Comparison of ENCODE assay signal across 9 cellular contexts in the genomic region with DNA sequence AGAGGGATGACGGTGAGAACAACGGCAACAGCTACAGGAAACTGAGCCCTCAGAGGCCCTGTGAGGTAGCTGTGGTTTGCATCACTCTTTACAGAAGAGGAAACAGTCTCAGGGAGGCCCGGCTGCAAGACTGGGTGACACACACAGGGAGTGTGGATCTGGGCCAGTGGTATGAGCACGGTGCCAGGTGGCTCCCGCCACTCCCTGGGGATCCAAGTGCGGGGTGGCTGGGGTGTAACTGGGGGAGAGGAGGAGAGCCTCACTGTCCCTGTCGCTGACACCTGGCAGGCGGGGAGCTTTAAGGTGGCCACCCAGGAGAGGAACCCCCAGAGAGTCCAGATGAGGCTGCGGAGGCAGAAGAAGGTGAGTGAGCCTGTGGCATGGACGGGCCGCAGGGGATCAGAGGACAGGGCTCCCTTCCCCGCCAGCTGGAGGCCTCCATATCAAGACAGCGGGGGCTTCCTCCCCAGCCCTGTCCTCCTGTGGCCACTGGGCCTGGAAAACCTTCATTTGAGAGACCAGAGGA. TPM values are rescaled to one million over a fixed set of nuclear protein-coding genes. Genes with fewer than 3 reads are reported as not detected.
DNase-seq lines count a peak whose midpoint lies in the region; ATAC-seq and TF ChIP-seq lines count a peak whose summit lies in the region.
"Had no signal": no experiment of that assay in that cellular context is flagged by ENCODE, and none has a peak within 500 bp of the region (broad histone marks: within the 10 kb centered on the region; RNA-seq: fewer than 3 reads in every experiment).

No MANE protein-coding gene starts in this region.

- CTCF ChIA-PET in RWPE1 (lab: Yijun Ruan, JAX), result no interaction called here

- H3K36me3 Mint-ChIP-seq in immature natural killer cell, result peaks cover 13 to 36% (median 28%) of the 10 kb centered on the region in 3 donors

- POLR2A ChIA-PET in RWPE1 (lab: Yijun Ruan, JAX; ENCODE audit: low non-redundant PET), result no interaction called here

- DNase-seq in activated CD8-positive, alpha-beta memory T cell treated with anti-CD3 and anti-CD28 coated beads for 48 hours (ENCODE audit: low read depth in 2 of 3, low spot score in 2 of 3), result peak; percentile 35 to 45 (median 35)
- peak; percentile 78 to 83 (median 82) for DNase-seq in immature natural killer cell
- peak; percentile 63 for DNase-seq in stimulated activated CD8-positive, alpha-beta memory T cell treated with anti-CD3 and anti-CD28 coated beads, Interleukin-7, amount 100 ng/mL, for 4 hours (ENCODE audit: low read depth in 2 of 2)
- no peak for DNase-seq in NCI-H2171 treated with DMSO at 0.1 percent for 48 hours (lab: John Stamatoyannopoulos, UW)
- no peak for DNase-seq in cerebellar nuclear complex (lab: John Stamatoyannopoulos, UW)
- DNase-seq in RWPE1 (ENCODE audit: low spot score), result no peak

- peaks cover 35 to 46% of the 10 kb centered on the region in 2 donors for H3K4me1 Mint-ChIP-seq in immature natural killer cell

- TF ChIP-seq POLR2A in GM19193 (IDR thresholded peaks at IDR 0.05; ENCODE audit: extremely low read depth, insufficient read depth, insufficient read length), result peak; percentile 33

- peak overlapping the region; percentile 84 to 98 (median 90) for H3K4me3 Mint-ChIP-seq in immature natural killer cell

- H3K27ac Mint-ChIP-seq in immature natural killer cell, result peak overlapping the region; percentile 98 to 100 (median 100)

- no peak for TF ChIP-seq CTCF in RWPE1 (conservative IDR thresholded peaks at IDR 0.05; ENCODE audit: low read depth)

- ATAC-seq in HG03457 (IDR thresholded peaks at IDR 0.05; ENCODE audit: unreplicated experiment), result peak; percentile 67

- peaks cover 1 to 7% (median 4%) of the 10 kb centered on the region in 3 donors for H3K27me3 Mint-ChIP-seq in immature natural killer cell (ENCODE audit: low read depth in 3 of 3)

- no peaks in the 10 kb centered on the region for H3K9me3 Mint-ChIP-seq in immature natural killer cell

- no peak overlapping the region for H3K27ac ChIP-seq in RWPE1

RNA-seq across cellular contexts. Expression of gene RGL4, which starts 5.6 kb away (rescaled TPM):
- polyA plus RNA-seq in immature natural killer cell, result 10 to 100 TPM; 40.6 to 47.8 (median 42.8) TPM
- polyA plus RNA-seq: neural cell had no signal

RNA-seq across cellular contexts. Expression of gene ZNF70, which starts 54.5 kb away (rescaled TPM):
- polyA plus RNA-seq in immature natural killer cell, result under 1 TPM in 2 of 3 donors, not detected in 1; 0.29 to 1.00 TPM

RNA-seq across cellular contexts. Expression of gene VPREB3, which starts 57.8 kb away (rescaled TPM):
- 1 to 10 TPM in 1 of 3 donors, not detected in 2; 1.3 TPM for polyA plus RNA-seq in immature natural killer cell
- polyA plus RNA-seq: neural cell had no signal

Comparison
In these comparisons a context has a peak if more than half of its experiments do, and no peak if none do; other contexts are left out.
1. DNase-seq: peak in activated CD8-positive, alpha-beta memory T cell treated with anti-CD3 and anti-CD28 coated beads for 48 hours (3 of 3), immature natural killer cell (3 of 3) and stimulated activated CD8-positive, alpha-beta memory T cell treated with anti-CD3 and anti-CD28 coated beads, Interleukin-7, amount 100 ng/mL, for 4 hours (2 of 2); none in NCI-H2171 treated with DMSO at 0.1 percent for 48 hours (single experiment), cerebellar nuclear complex (0 of 2) and RWPE1 (single experiment).